ENCODE assay signal across 15 cellular contexts in the genomic region with DNA sequence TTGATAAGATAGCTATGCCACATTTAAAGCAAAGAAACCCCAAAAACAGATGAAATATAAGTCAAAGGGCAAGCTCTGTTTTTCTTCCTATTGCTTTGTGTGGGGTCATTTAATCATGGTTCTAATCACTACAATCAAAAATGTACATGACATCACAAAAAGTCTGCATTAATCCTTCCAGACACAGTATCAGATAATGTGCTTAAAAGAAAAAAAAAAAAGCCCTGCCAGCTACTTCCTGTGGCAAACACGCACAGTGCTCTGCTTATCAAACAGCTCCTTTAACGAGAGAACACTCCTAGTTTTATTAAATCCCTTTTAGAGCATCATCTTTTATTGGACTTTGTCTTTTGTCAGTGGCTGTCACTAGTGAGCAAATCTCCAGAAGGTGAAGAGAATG.
DNase-seq lines count a peak whose midpoint lies in the region; ATAC-seq and TF ChIP-seq lines count a peak whose summit lies in the region.
"Had no signal": no experiment of that assay in that cellular context is flagged by ENCODE, and none has a peak within 500 bp of the region (broad histone marks: within the 10 kb centered on the region; RNA-seq: fewer than 3 reads in every experiment).

No MANE protein-coding gene starts in this region.

- no peak overlapping the region for H3K9ac ChIP-seq in mesendoderm (ENCODE audit: low read length)
- H3K9ac ChIP-seq: BLaER1 had no signal

- no peaks in the 10 kb centered on the region for H3K79me1 ChIP-seq in mesendoderm (ENCODE audit: low read length)

- H3K4me1 ChIP-seq in mesendoderm (ENCODE audit: control insufficient read depth, low read depth, low read length) = no peaks in the 10 kb centered on the region
- H3K4me1 ChIP-seq: BLaER1 had no signal

- H3K36me3 Mint-ChIP-seq in CD4-positive, alpha-beta T cell (ENCODE audit: low read depth) = no peaks in the 10 kb centered on the region
- H3K36me3 Mint-ChIP-seq in activated T-helper 2 cell treated with anti-CD3 and anti-CD28 coated beads, Interferon-gamma antibody, Interleukin-2, Interleukin-4, amounts not matched to agents 10 μg/mL and 5 μg/mL and 100 μg/mL, durations not matched to agents 14 hours and 24 hours and 36 hours (ENCODE audit: low read depth) = peaks cover 4% of the 10 kb centered on the region

- no peak for DNase-seq in CD4-positive, alpha-beta T cell
- DNase-seq in OCI-M1 (lab: John Stamatoyannopoulos, UW) (peak; percentile 39), mesendoderm (peak; percentile 12), HUDEP-2 (lab: John Stamatoyannopoulos, UW; ENCODE audit: unreplicated experiment in 76 of 76) (no peak), NCI-H2171 treated with DMSO at 0.1 percent for 48 hours (lab: John Stamatoyannopoulos, UW) (no peak)
- no peak for DNase-seq in activated T-helper 2 cell treated with anti-CD3 and anti-CD28 coated beads, Interferon-gamma antibody, Interleukin-2, Interleukin-4, amounts not matched to agents 10 μg/mL and 5 μg/mL and 100 μg/mL, durations not matched to agents 14 hours and 24 hours and 36 hours (ENCODE audit: low spot score)
- DNase-seq: COR-L47, NCI-H1436, NCI-H2081, NCI-H2227 treated with DMSO at 0.1 percent for 48 hours, NCI-H526 had no signal

- no peaks in the 10 kb centered on the region for H3K79me2 ChIP-seq in mesendoderm (ENCODE audit: control insufficient read depth, insufficient read depth, low read length)

- H3K9me3 ChIP-seq in CD4-positive, alpha-beta T cell (ENCODE audit: control insufficient read depth, low read length) = no peaks in the 10 kb centered on the region

- H3K4me3 Mint-ChIP-seq in CD4-positive, alpha-beta T cell = peak overlapping the region; percentile 80
- H3K4me3 Mint-ChIP-seq in activated T-helper 2 cell treated with anti-CD3 and anti-CD28 coated beads, Interferon-gamma antibody, Interleukin-2, Interleukin-4, amounts not matched to agents 10 μg/mL and 5 μg/mL and 100 μg/mL, durations not matched to agents 14 hours and 24 hours and 36 hours (ENCODE audit: low read depth) = no peak overlapping the region

- H2AK5ac ChIP-seq in mesendoderm (ENCODE audit: low read length) = no peak overlapping the region

- H4K8ac ChIP-seq in mesendoderm (ENCODE audit: low read depth, low read length) = no peak overlapping the region

- ATAC-seq in CD4-positive, alpha-beta T cell (ENCODE audit: poor library complexity) = peak; percentile 81
- ATAC-seq in GM18498 (IDR thresholded peaks at IDR 0.05; ENCODE audit: unreplicated experiment) = no peak
- ATAC-seq: HCT116 had no signal

- no peaks in the 10 kb centered on the region for H3K27me3 ChIP-seq in CD4-positive, alpha-beta T cell (ENCODE audit: control insufficient read depth, insufficient read depth, low read length)
- H3K27me3 ChIP-seq in mesendoderm (ENCODE audit: insufficient read depth, low read length, poor library complexity) = no peaks in the 10 kb centered on the region
- H3K27me3 ChIP-seq: BLaER1 had no signal

- no peaks in the 10 kb centered on the region for H3K27me3 Mint-ChIP-seq in CD4-positive, alpha-beta T cell
- no peaks in the 10 kb centered on the region for H3K27me3 Mint-ChIP-seq in activated T-helper 2 cell treated with anti-CD3 and anti-CD28 coated beads, Interferon-gamma antibody, Interleukin-2, Interleukin-4, amounts not matched to agents 10 μg/mL and 5 μg/mL and 100 μg/mL, durations not matched to agents 14 hours and 24 hours and 36 hours (ENCODE audit: low read depth)

- no peak for TF ChIP-seq CTCF in CD4-positive, alpha-beta T cell (IDR thresholded peaks at IDR 0.05)

- POLR2A ChIA-PET in CD4-positive, alpha-beta T cell (lab: Charles Lee) = interaction anchor here (1.0 to 1.7 kb wide), 4 partner anchors 9 to 52 kb away, joined by 4 to 11 read pairs (median 4); no protein-coding TSS in a partner anchor

- H3K27ac Mint-ChIP-seq in CD4-positive, alpha-beta T cell = peak overlapping the region; percentile 79
- H3K27ac Mint-ChIP-seq in activated T-helper 2 cell treated with anti-CD3 and anti-CD28 coated beads, Interferon-gamma antibody, Interleukin-2, Interleukin-4, amounts not matched to agents 10 μg/mL and 5 μg/mL and 100 μg/mL, durations not matched to agents 14 hours and 24 hours and 36 hours = peak overlapping the region; percentile 46

- intact Hi-C loops in CD4-positive, alpha-beta T cell (cut with DNase I, micrococcal nuclease) = loop anchor here in 1 of 2 experiments (1.0 kb wide), 1 partner anchor 36 kb away; no protein-coding TSS in a partner anchor
- intact Hi-C loops in activated T-helper 2 cell treated with anti-CD3 and anti-CD28 coated beads, Interferon-gamma antibody, Interleukin-2, Interleukin-4, amounts not matched to agents 10 μg/mL and 5 μg/mL and 100 μg/mL, durations not matched to agents 14 hours and 24 hours and 36 hours (cut with micrococcal nuclease) = no loop called here

- no peaks in the 10 kb centered on the region for H3K36me3 ChIP-seq in mesendoderm (ENCODE audit: control insufficient read depth, insufficient read depth, low read length)
- H3K36me3 ChIP-seq: BLaER1 had no signal

- H3K4ac ChIP-seq in mesendoderm (ENCODE audit: low read depth, low read length) = no peak overlapping the region

- H3K23ac ChIP-seq in mesendoderm (ENCODE audit: low read length) = no peak overlapping the region

- no CpG with 5 or more reads among the region's 2 CpGs for WGBS in mesendoderm (ENCODE audit: extremely low coverage, insufficient coverage, low lambda C conversion rate)

- H4K5ac ChIP-seq in mesendoderm (ENCODE audit: low read length) = no peak overlapping the region

- H2BK5ac ChIP-seq in mesendoderm (ENCODE audit: low read length) = no peak overlapping the region

- no peaks in the 10 kb centered on the region for H3K9me3 Mint-ChIP-seq in CD4-positive, alpha-beta T cell
- peaks cover 16% of the 10 kb centered on the region for H3K9me3 Mint-ChIP-seq in activated T-helper 2 cell treated with anti-CD3 and anti-CD28 coated beads, Interferon-gamma antibody, Interleukin-2, Interleukin-4, amounts not matched to agents 10 μg/mL and 5 μg/mL and 100 μg/mL, durations not matched to agents 14 hours and 24 hours and 36 hours

- no peak overlapping the region for H3K27ac ChIP-seq in CD4-positive, alpha-beta T cell (ENCODE audit: low read depth, low read length)
- H3K27ac ChIP-seq in mesendoderm (ENCODE audit: low read depth, low read length) = no peak overlapping the region
- H3K27ac ChIP-seq: BLaER1, RWPE1 had no signal

- CTCF ChIA-PET in CD4-positive, alpha-beta T cell (lab: Charles Lee) = interaction anchor here (1.4 kb wide), 1 partner anchor 35 kb away, joined by 3 read pairs; no protein-coding TSS in a partner anchor

- peaks cover 21% of the 10 kb centered on the region for H3K4me1 Mint-ChIP-seq in CD4-positive, alpha-beta T cell (ENCODE audit: low read depth)
- H3K4me1 Mint-ChIP-seq in activated T-helper 2 cell treated with anti-CD3 and anti-CD28 coated beads, Interferon-gamma antibody, Interleukin-2, Interleukin-4, amounts not matched to agents 10 μg/mL and 5 μg/mL and 100 μg/mL, durations not matched to agents 14 hours and 24 hours and 36 hours (ENCODE audit: low read depth) = peaks cover 21% of the 10 kb centered on the region

- H3K4me3 ChIP-seq in mesendoderm (ENCODE audit: low read length) = no peak overlapping the region
- H3K4me3 ChIP-seq: BLaER1 had no signal

- no peak overlapping the region for H2BK15ac ChIP-seq in mesendoderm (replicated peaks; ENCODE audit: low read depth)

- no peak overlapping the region for H3K18ac ChIP-seq in mesendoderm (ENCODE audit: low read length)

- H3K4me2 ChIP-seq in mesendoderm (ENCODE audit: low read length) = no peak overlapping the region
- H3K4me2 ChIP-seq: BLaER1 had no signal

- no peak overlapping the region for H2BK120ac ChIP-seq in mesendoderm (ENCODE audit: low read depth, low read length)

- no peak overlapping the region for H3K56ac ChIP-seq in mesendoderm (ENCODE audit: low read length)

Comparison
In these comparisons a context has a peak if more than half of its experiments do, and no peak if none do; other contexts are left out.
1. DNase-seq: peak in OCI-M1 (single experiment) and mesendoderm (single experiment); none in CD4-positive, alpha-beta T cell (0 of 10), activated T-helper 2 cell treated with anti-CD3 and anti-CD28 coated beads, Interferon-gamma antibody, Interleukin-2, Interleukin-4, amounts not matched to agents 10 μg/mL and 5 μg/mL and 100 μg/mL, durations not matched to agents 14 hours and 24 hours and 36 hours (single experiment), HUDEP-2 (0 of 76) and NCI-H2171 treated with DMSO at 0.1 percent for 48 hours (single experiment).